8 cellular contexts compared by ENCODE assay signal in the genomic region with DNA sequence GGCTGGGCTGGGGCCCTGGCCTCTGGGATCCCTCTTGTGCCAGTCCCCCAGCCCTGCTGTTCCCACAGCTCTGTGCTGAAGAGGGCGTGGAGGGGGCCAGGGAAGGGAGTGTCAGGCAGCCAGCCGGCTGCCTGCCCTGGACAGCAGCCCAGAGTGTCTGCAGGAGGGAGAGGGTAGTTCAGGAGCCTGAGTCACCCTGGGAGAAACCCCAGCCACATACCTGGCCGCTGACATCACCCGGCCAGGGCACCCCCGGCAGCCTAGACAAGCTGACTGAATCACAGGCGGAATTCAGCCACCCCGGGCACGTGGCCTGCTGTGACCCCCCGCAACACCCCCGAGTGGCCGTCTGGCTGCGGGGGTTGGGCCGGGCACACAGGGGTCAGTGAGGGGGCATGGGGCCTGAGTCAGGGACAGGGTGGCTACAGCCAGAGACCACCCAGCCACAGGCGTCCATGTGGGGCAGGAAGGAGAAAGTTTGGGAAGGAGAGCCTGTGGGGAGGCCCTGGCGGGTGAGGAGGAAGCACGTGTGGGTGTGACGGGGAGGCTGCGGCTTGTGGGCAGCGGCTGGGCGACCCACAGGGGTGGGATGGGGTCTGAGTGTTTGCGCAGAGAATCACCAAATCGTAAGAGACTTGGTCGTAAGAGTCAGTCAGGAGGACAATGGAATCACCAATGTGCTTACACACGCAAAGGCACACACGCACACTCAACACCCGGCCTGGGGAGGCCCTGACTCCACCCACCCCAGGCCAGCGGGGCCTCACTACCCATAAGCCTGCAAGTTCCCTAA. TPM values are rescaled to one million over a fixed set of nuclear protein-coding genes. Genes with fewer than 3 reads are reported as not detected.
DNase-seq lines count a peak whose midpoint lies in the region; ATAC-seq, FAIRE-seq and TF ChIP-seq lines count a peak whose summit lies in the region.

No MANE protein-coding gene starts in this region.

- no peak for TF ChIP-seq CTCF in astrocyte (IDR thresholded peaks at IDR 0.05; ENCODE audit: insufficient read depth, low read depth, low read length)

- peak overlapping the region; percentile 54 to 81 (median 63) for H3K4me3 Mint-ChIP-seq in CD4-positive, alpha-beta memory T cell
- H3K4me3 Mint-ChIP-seq in astrocyte (ENCODE audit: unreplicated experiment) = peak overlapping the region; percentile 50

- FAIRE-seq in astrocyte (lab: Jason Lieb, UNC) = peak; percentile 5

- H3K27ac Mint-ChIP-seq in CD4-positive, alpha-beta memory T cell = peak overlapping the region; percentile 75 to 95 (median 86)
- peak overlapping the region; percentile 99 for H3K27ac Mint-ChIP-seq in astrocyte (ENCODE audit: unreplicated experiment)

- no peaks in the 10 kb centered on the region for H4K20me1 ChIP-seq in astrocyte (ENCODE audit: insufficient read depth, low read length)

- H3K4me2 ChIP-seq in astrocyte (ENCODE audit: low read length) = peak overlapping the region; percentile 74

- H3K36me3 Mint-ChIP-seq in CD4-positive, alpha-beta memory T cell = peaks cover 0 to 8% of the 10 kb centered on the region in 2 donors
- no peaks in the 10 kb centered on the region for H3K36me3 Mint-ChIP-seq in astrocyte (ENCODE audit: low read depth, unreplicated experiment)

- H2AFZ ChIP-seq in astrocyte (ENCODE audit: low read depth, low read length) = no peak overlapping the region

- H3K79me2 ChIP-seq in astrocyte (ENCODE audit: insufficient read depth, low read length) = no peaks in the 10 kb centered on the region

- peaks cover 30% of the 10 kb centered on the region for H3K4me1 ChIP-seq in CD4-positive, alpha-beta memory T cell (ENCODE audit: insufficient read depth, low read length)
- H3K4me1 ChIP-seq in SJCRH30 (peaks cover 35% of the 10 kb centered on the region), astrocyte (ENCODE audit: insufficient read depth, low read length) (peaks cover 31% of the 10 kb centered on the region)

- peak; percentile 51 to 91 (median 54) for DNase-seq in CD4-positive, alpha-beta memory T cell
- peak; percentile 98 to 99 for DNase-seq in SJCRH30
- peak; percentile 99 for DNase-seq in astrocyte (ENCODE audit: low read depth)
- DNase-seq in hepatic stellate cell (ENCODE audit: low spot score) = peak; percentile 95
- peak; percentile 88 for DNase-seq in sciatic nerve (ENCODE audit: low spot score)

- no peaks in the 10 kb centered on the region for H3K9me3 Mint-ChIP-seq in CD4-positive, alpha-beta memory T cell
- no peaks in the 10 kb centered on the region for H3K9me3 Mint-ChIP-seq in astrocyte (ENCODE audit: unreplicated experiment)

- H3K36me3 ChIP-seq in CD4-positive, alpha-beta memory T cell (ENCODE audit: insufficient read depth, low read length) = no peaks in the 10 kb centered on the region
- H3K36me3 ChIP-seq in SJCRH30 (no peaks in the 10 kb centered on the region), astrocyte (ENCODE audit: insufficient read depth, low read length) (no peaks in the 10 kb centered on the region)

- H3K27ac ChIP-seq in CD4-positive, alpha-beta memory T cell (ENCODE audit: low read depth, low read length) = peak overlapping the region; percentile 20
- H3K27ac ChIP-seq in SJCRH30 (peak overlapping the region; percentile 91), astrocyte (ENCODE audit: low read depth, low read length) (peak overlapping the region; percentile 98)

- no peak overlapping the region for H3K4me3 ChIP-seq in CD4-positive, alpha-beta memory T cell (ENCODE audit: low read length in 2 of 2)
- H3K4me3 ChIP-seq in SJCRH30 = peak overlapping the region; percentile 11
- H3K4me3 ChIP-seq in astrocyte (ENCODE audit: insufficient read depth, low read depth, low read length) = peak overlapping the region; percentile 30

- no peaks in the 10 kb centered on the region for H3K9me3 ChIP-seq in CD4-positive, alpha-beta memory T cell (ENCODE audit: control insufficient read depth in 1 of 2, low read length in 2 of 2)
- H3K9me3 ChIP-seq in SJCRH30 (replicated peaks) (no peaks in the 10 kb centered on the region), astrocyte (ENCODE audit: insufficient read depth, low read depth, low read length) (no peaks in the 10 kb centered on the region)

- POLR2A ChIA-PET in CD4-positive, alpha-beta memory T cell (lab: Charles Lee; ENCODE audit: partially characterized antibody) = interaction anchor here (0.9 to 15.5 kb wide), 2 partner anchors 12 to 23 kb away, joined by 8 to 240 read pairs; a partner anchor contains a TSS

- no peaks in the 10 kb centered on the region for H3K27me3 ChIP-seq in CD4-positive, alpha-beta memory T cell (ENCODE audit: insufficient read depth, low read length)
- H3K27me3 ChIP-seq in SJCRH30 (no peaks in the 10 kb centered on the region), astrocyte (ENCODE audit: insufficient read depth, low read length) (no peaks in the 10 kb centered on the region)

- peaks cover 20 to 48% (median 27%) of the 10 kb centered on the region in 4 donors for H3K4me1 Mint-ChIP-seq in CD4-positive, alpha-beta memory T cell
- peaks cover 8% of the 10 kb centered on the region for H3K4me1 Mint-ChIP-seq in astrocyte (ENCODE audit: low read depth, unreplicated experiment)

- peak; percentile 42 for ATAC-seq in HG02610 (IDR thresholded peaks at IDR 0.05; ENCODE audit: unreplicated experiment)
- ATAC-seq in sciatic nerve = peak; percentile 86
- ATAC-seq in HG03457 (IDR thresholded peaks at IDR 0.05; ENCODE audit: unreplicated experiment) = no peak
- ATAC-seq in GM18870 (IDR thresholded peaks at IDR 0.05; ENCODE audit: unreplicated experiment) = no peak

- intact Hi-C loops in CD4-positive, alpha-beta memory T cell (cut with micrococcal nuclease) = no loop called here
- intact Hi-C loops in sciatic nerve (cut with DNase I) = no loop called here

- peak overlapping the region; percentile 87 for H3K9ac ChIP-seq in astrocyte (ENCODE audit: low read length)

- peaks cover 0 to 4% of the 10 kb centered on the region in 2 donors for H3K27me3 Mint-ChIP-seq in CD4-positive, alpha-beta memory T cell
- H3K27me3 Mint-ChIP-seq in astrocyte (ENCODE audit: low read depth, unreplicated experiment) = no peaks in the 10 kb centered on the region

- CTCF ChIA-PET in CD4-positive, alpha-beta memory T cell (lab: Charles Lee; ENCODE audit: partially characterized antibody) = interaction anchor here (1.0 to 2.7 kb wide), 5 partner anchors 11 to 225 kb away, joined by 4 to 13 read pairs (median 5); a partner anchor contains a TSS

RNA-seq across cellular contexts. Expression of a gene that starts 11.9 kb away (rescaled TPM):
- 1 to 10 TPM; 4.2 to 4.7 TPM for total RNA-seq in CD4-positive, alpha-beta memory T cell
- 10 to 100 TPM; 12.5 to 17.1 TPM for polyA plus RNA-seq in CD4-positive, alpha-beta memory T cell
- total RNA-seq in SJCRH30 (2014; rRNA removed; shearing (Covaris generic)) = 0.35 and 0.40 TPM in 2 replicates
- total RNA-seq in astrocyte (8.2 and 13.3 TPM in 2 replicates), sciatic nerve (3.7 TPM)

RNA-seq across cellular contexts. Expression of a gene that starts 32.2 kb away (rescaled TPM):
- 10 to 100 TPM; 46.6 to 46.9 TPM for total RNA-seq in CD4-positive, alpha-beta memory T cell
- 10 to 100 TPM; 36.2 to 38.3 TPM for polyA plus RNA-seq in CD4-positive, alpha-beta memory T cell
- 29.7 and 32.3 TPM in 2 replicates for total RNA-seq in SJCRH30 (2014; rRNA removed; shearing (Covaris generic))
- total RNA-seq in astrocyte (67.5 and 70.4 TPM in 2 replicates), sciatic nerve (58.6 TPM)

RNA-seq across cellular contexts. Expression of a gene that starts 40.9 kb away (rescaled TPM):
- total RNA-seq in CD4-positive, alpha-beta memory T cell = 1 to 10 TPM in 1 of 2 experiments, under 1 TPM in 1; 0.14 to 1.1 TPM
- polyA plus RNA-seq in CD4-positive, alpha-beta memory T cell = under 1 TPM in 1 of 2 donors, not detected in 1; 0.48 TPM
- total RNA-seq in SJCRH30 (2014; rRNA removed; shearing (Covaris generic)) = 29.3 and 30.9 TPM in 2 replicates
- total RNA-seq in astrocyte = 29.1 and 35.3 TPM in 2 replicates
- 4.0 TPM for total RNA-seq in sciatic nerve

RNA-seq across cellular contexts. Expression of a gene that starts 42.3 kb away (rescaled TPM):
- 1 to 10 TPM; 5.8 to 7.9 TPM for total RNA-seq in CD4-positive, alpha-beta memory T cell
- 1 to 10 TPM; 3.7 to 4.0 TPM for polyA plus RNA-seq in CD4-positive, alpha-beta memory T cell
- 1.0 and 1.4 TPM in 2 replicates for total RNA-seq in SJCRH30 (2014; rRNA removed; shearing (Covaris generic))
- total RNA-seq in astrocyte (0.67 and 1.3 TPM in 2 replicates), sciatic nerve (1.8 TPM)

RNA-seq across cellular contexts. Expression of a gene that starts 49.5 kb away (rescaled TPM):
- total RNA-seq in CD4-positive, alpha-beta memory T cell = 1 to 10 TPM; 2.0 to 2.9 TPM
- 1 to 10 TPM; 1.2 to 8.4 TPM for polyA plus RNA-seq in CD4-positive, alpha-beta memory T cell
- 20.9 and 21.8 TPM in 2 replicates for total RNA-seq in SJCRH30 (2014; rRNA removed; shearing (Covaris generic))
- total RNA-seq in astrocyte = 10.9 and 12.8 TPM in 2 replicates
- 2.3 TPM for total RNA-seq in sciatic nerve

Comparison
In these comparisons a context has a peak if more than half of its experiments do, and no peak if none do; other contexts are left out.
1. H3K27ac ChIP-seq: peak in every context shown above with its lines; median percentile 98 in astrocyte; 91 in SJCRH30; 20 in CD4-positive, alpha-beta memory T cell.
2. H3K4me3 ChIP-seq: peak in SJCRH30 (single experiment) and astrocyte (single experiment); none in CD4-positive, alpha-beta memory T cell (0 of 2).
3. ATAC-seq: peak in HG02610 (single experiment) and sciatic nerve (single experiment); none in HG03457 (single experiment) and GM18870 (single experiment).
4. Peak in every context shown above with its lines, with median percentiles within 50 percentile points of each other: DNase-seq.